In the genomic region with DNA sequence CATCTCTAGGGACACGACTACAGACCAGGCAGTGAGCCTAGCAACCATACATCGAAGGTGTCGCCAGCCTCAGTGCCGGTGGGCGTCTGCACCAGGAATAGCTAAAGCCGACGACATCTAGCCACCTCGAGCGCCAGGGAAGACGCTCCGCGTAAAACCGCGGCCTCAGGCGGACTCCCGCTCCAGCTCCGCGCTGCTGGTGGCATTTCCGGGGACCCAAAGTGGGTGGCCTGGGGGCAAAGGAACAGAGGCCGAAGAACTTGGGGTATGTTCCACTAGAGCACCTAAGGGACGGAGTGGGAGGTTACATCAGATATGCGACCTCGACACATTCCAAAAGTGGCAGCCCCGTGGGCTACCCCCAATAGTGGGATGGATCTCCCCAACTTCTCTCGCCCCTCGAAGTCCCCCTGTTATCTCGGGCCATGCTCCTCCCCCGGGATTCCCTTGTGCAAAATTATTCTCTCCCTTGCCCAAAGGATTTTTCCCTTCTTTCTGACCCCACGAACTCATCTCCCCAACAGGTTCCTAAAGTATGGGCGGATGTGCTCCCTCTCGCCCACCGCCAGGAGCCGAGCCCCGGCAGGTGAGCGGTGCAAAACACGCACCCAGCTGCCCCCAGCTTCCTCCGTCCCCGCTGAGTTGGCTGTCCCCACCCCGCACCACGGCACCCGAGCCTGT, we compare ENCODE assay signal across 9 cellular contexts. TPM values are rescaled to one million over a fixed set of nuclear protein-coding genes. Genes with fewer than 3 reads are reported as not detected.
DNase-seq lines count a peak whose midpoint lies in the region; ATAC-seq and TF ChIP-seq lines count a peak whose summit lies in the region.
"Had no signal": no experiment of that assay in that cellular context is flagged by ENCODE, and none has a peak within 500 bp of the region (broad histone marks: within the 10 kb centered on the region; RNA-seq: fewer than 3 reads in every experiment).

No MANE protein-coding gene starts in this region.

- H3K4me3 ChIP-seq in GM12864 (ENCODE audit: low read depth, low read length) (no peak overlapping the region; the same call in 1 of the 2 replicates), skeletal muscle cell (ENCODE audit: low read depth, low read length) (peak overlapping the region; percentile 83)

- intact Hi-C loops in head of caudate nucleus (cut with DNase I), result no loop called here

- peak; percentile 6; the same call in 1 of the 3 replicates for ATAC-seq in SK-N-SH treated with all-trans-retinoic acid at 6 μM for 48 hours
- no peak for ATAC-seq in GM18858 (IDR thresholded peaks at IDR 0.05; ENCODE audit: unreplicated experiment)
- ATAC-seq: activated CD8-positive, alpha-beta T cell treated with anti-CD3 and anti-CD28 coated beads, Interleukin-2, amount 10 ng/mL, durations not matched to agents 7 days and 5 days had no signal

- DNase-seq in GM12864 (ENCODE audit: low read depth) (no peak), head of caudate nucleus (peak in 37 of 42 donors; percentile 25 to 76 (median 48)), skeletal muscle cell (ENCODE audit: low read depth) (no peak), DMS53 (lab: John Stamatoyannopoulos, UW) (no peak), SK-N-DZ (ENCODE audit: low spot score) (no peak), RPMI8226 (no peak)
- DNase-seq: activated CD8-positive, alpha-beta T cell treated with anti-CD3 and anti-CD28 coated beads, Interleukin-2, amount 10 ng/mL, durations not matched to agents 7 days and 5 days had no signal

- peak; percentile 5 for TF ChIP-seq CTCF in GM12864 (IDR thresholded peaks at IDR 0.05; ENCODE audit: low read depth, low read length, missing control alignments)

TF ChIP-seq in SK-N-SH treated with all-trans-retinoic acid at 6 μM for 48 hours, 23 proteins besides CTCF, POLR2A, EP300 and RAD21:
- TF ChIP-seq ZC3H10 (CRISPR knock-in tag; IDR thresholded peaks at IDR 0.05) (no peak), PPARA (CRISPR knock-in tag; IDR thresholded peaks at IDR 0.05; ENCODE audit: borderline replicate concordance) (no peak), OSR1 (CRISPR knock-in tag; IDR thresholded peaks at IDR 0.05) (no peak), CSRNP3 (CRISPR knock-in tag; IDR thresholded peaks at IDR 0.05) (no peak), BACH2 (CRISPR knock-in tag; IDR thresholded peaks at IDR 0.05; ENCODE audit: borderline replicate concordance) (no peak), SNAI2 (CRISPR knock-in tag; IDR thresholded peaks at IDR 0.05) (no peak)

RNA-seq across cellular contexts. Expression of gene KCNMA1, which starts 1.2 kb away (rescaled TPM):
- 2.3 and 2.7 TPM in 2 replicates for polyA plus RNA-seq in SK-N-DZ (2014; cell fraction: cytosol; rRNA removed)
- polyA plus RNA-seq in SK-N-DZ (2014; cell fraction: nucleus; rRNA removed), result 3.3 and 5.0 TPM in 2 replicates

Comparison
In these comparisons a context has a peak if more than half of its experiments do, and no peak if none do; other contexts are left out.
1. DNase-seq: peak in head of caudate nucleus (37 of 42); none in GM12864 (single experiment), skeletal muscle cell (single experiment), DMS53 (single experiment), SK-N-DZ (single experiment) and RPMI8226 (single experiment).